21 cellular contexts compared by ENCODE assay signal in the genomic region with DNA sequence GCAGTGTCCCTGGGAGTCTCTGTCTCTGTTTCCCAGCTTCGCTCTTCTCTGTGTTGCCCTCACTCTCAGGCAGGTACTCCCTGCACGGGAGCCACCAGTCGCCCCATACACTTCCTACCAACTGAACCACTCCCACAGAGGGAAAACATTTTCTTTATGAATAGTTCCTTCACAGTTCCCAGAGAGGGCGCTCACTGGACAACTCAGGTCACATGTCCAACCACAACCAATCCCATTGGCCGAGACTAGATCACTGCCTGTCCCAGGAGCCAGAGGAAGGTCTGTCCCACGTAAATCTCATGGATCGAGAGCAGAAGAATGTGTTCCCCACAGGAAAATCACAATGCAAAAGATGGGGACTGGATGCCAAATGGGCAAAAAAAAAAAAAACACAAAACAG. TPM values are rescaled to one million over a fixed set of nuclear protein-coding genes. Genes with fewer than 3 reads are reported as not detected.
DNase-seq lines count a peak whose midpoint lies in the region; ATAC-seq, FAIRE-seq and TF ChIP-seq lines count a peak whose summit lies in the region.
"Had no signal": no experiment of that assay in that cellular context is flagged by ENCODE, and none has a peak within 500 bp of the region (broad histone marks: within the 10 kb centered on the region; RNA-seq: fewer than 3 reads in every experiment).

No MANE protein-coding gene starts in this region.

- no peaks in the 10 kb centered on the region for H3K9me3 ChIP-seq in HepG2 (ENCODE audit: low read length)
- H3K9me3 ChIP-seq in right lobe of liver = no peaks in the 10 kb centered on the region
- no peaks in the 10 kb centered on the region for H3K9me3 ChIP-seq in CD4-positive, alpha-beta T cell (ENCODE audit: control insufficient read depth, low read length)
- H3K9me3 ChIP-seq: HAP-1 had no signal

- H3K27ac ChIP-seq in HepG2 (ENCODE audit: extremely low read length, insufficient read depth, low read length) (no peak overlapping the region), right lobe of liver (no peak overlapping the region)
- no peak overlapping the region for H3K27ac ChIP-seq in CD4-positive, alpha-beta T cell (ENCODE audit: low read depth, low read length)

- H3K27me3 ChIP-seq in HepG2 (ENCODE audit: control insufficient read depth in 1 of 2, insufficient read depth in 2 of 2, low read length in 2 of 2) = no peaks in the 10 kb centered on the region
- H3K27me3 ChIP-seq in right lobe of liver = no peaks in the 10 kb centered on the region
- no peaks in the 10 kb centered on the region for H3K27me3 ChIP-seq in CD4-positive, alpha-beta T cell (ENCODE audit: control insufficient read depth, insufficient read depth, low read length)

- H3K27ac Mint-ChIP-seq in CD4-positive, alpha-beta T cell = no peak overlapping the region
- no peak overlapping the region for H3K27ac Mint-ChIP-seq in nephron progenitor cell
- H3K27ac Mint-ChIP-seq: activated CD4-positive, alpha-beta T cell treated with anti-CD3 and anti-CD28 coated beads for 36 hours; T-helper 2 cell treated with Interferon-gamma antibody and Interleukin-4, amounts not matched to agents 5 μg/mL and 100 μg/mL, for 36 hours had no signal

- H3K4me1 Mint-ChIP-seq in CD4-positive, alpha-beta T cell (ENCODE audit: low read depth) = peaks cover 6% of the 10 kb centered on the region
- H3K4me1 Mint-ChIP-seq in nephron progenitor cell = peaks cover 22% of the 10 kb centered on the region

- H3K4me3 Mint-ChIP-seq in CD4-positive, alpha-beta T cell = no peak overlapping the region
- no peak overlapping the region for H3K4me3 Mint-ChIP-seq in nephron progenitor cell
- H3K4me3 Mint-ChIP-seq: activated CD4-positive, alpha-beta T cell treated with anti-CD3 and anti-CD28 coated beads for 36 hours; T-helper 2 cell treated with Interferon-gamma antibody and Interleukin-4, amounts not matched to agents 5 μg/mL and 100 μg/mL, for 36 hours had no signal

- no peaks in the 10 kb centered on the region for H3K36me3 ChIP-seq in HepG2 (replicated peaks in 1 of 2; ENCODE audit: control insufficient read depth in 1 of 2, insufficient read depth in 2 of 2, low read length in 2 of 2)
- no peaks in the 10 kb centered on the region for H3K36me3 ChIP-seq in right lobe of liver
- H3K36me3 ChIP-seq: HAP-1 had no signal

- H3K4me1 ChIP-seq in HepG2 (ENCODE audit: insufficient read depth, low read length) = peaks cover 9% of the 10 kb centered on the region; the same call in 1 of the 2 replicates
- no peaks in the 10 kb centered on the region for H3K4me1 ChIP-seq in right lobe of liver
- H3K4me1 ChIP-seq: HAP-1 had no signal

- no peaks in the 10 kb centered on the region for H3K9me3 Mint-ChIP-seq in CD4-positive, alpha-beta T cell
- H3K9me3 Mint-ChIP-seq in nephron progenitor cell = no peaks in the 10 kb centered on the region
- H3K9me3 Mint-ChIP-seq: T-helper 2 cell treated with Interferon-gamma antibody and Interleukin-4, amounts not matched to agents 5 μg/mL and 100 μg/mL, for 36 hours had no signal

- WGBS in HepG2 (ENCODE audit: low lambda C conversion rate) = 45% methylated on average over 7 of the region's 7 CpGs
- 85% methylated on average over 7 of the region's 7 CpGs for WGBS in right lobe of liver (ENCODE audit: insufficient coverage, low coverage, low lambda C conversion rate, missing lambda C conversion rate)

- POLR2A ChIA-PET in HepG2 (lab: Yijun Ruan, JAX) = no interaction called here
- POLR2A ChIA-PET in CD4-positive, alpha-beta T cell (lab: Charles Lee) = no interaction called here

- peak; percentile 19 for DNase-seq in HepG2 (ENCODE audit: low spot score)
- DNase-seq in right lobe of liver = no peak
- peak; percentile 12 for DNase-seq in NCI-H226
- DNase-seq in dermis blood vessel endothelial cell = peak; percentile 26
- DNase-seq in CD4-positive, alpha-beta T cell = no peak
- DNase-seq in superior temporal gyrus (ENCODE audit: extremely low spot score) = no peak
- no peak for DNase-seq in sciatic nerve (ENCODE audit: low spot score)
- DNase-seq in nephron progenitor cell = no peak
- DNase-seq: activated CD4-positive, alpha-beta T cell treated with anti-CD3 and anti-CD28 coated beads for 36 hours; activated CD8-positive, alpha-beta memory T cell treated with anti-CD3 and anti-CD28 coated beads, Interleukin-2, amount 50 U/mL, for 4 hours; activated naive CD4-positive, alpha-beta T cell; aorta; COR-L47; hypothalamus; NCI-H1694; nucleus accumbens; SHP77 treated with DMSO at 0.1 percent for 48 hours; stimulated activated CD4-positive, alpha-beta T cell treated with anti-CD3 and anti-CD28 coated beads, Interleukin-2, amount 100 ng/mL, for 24 hours had no signal

- ATAC-seq in HepG2 = peak; percentile 78
- no peak for ATAC-seq in right lobe of liver
- no peak for ATAC-seq in CD4-positive, alpha-beta T cell (ENCODE audit: poor library complexity)
- no peak for ATAC-seq in sciatic nerve
- ATAC-seq: activated CD4-positive, alpha-beta T cell treated with anti-CD3 and anti-CD28 coated beads for 36 hours had no signal

- CTCF ChIA-PET in HepG2 (lab: Yijun Ruan, JAX; ENCODE audit: low intra/inter-chr PET ratio, low total read pairs) = no interaction called here
- CTCF ChIA-PET in CD4-positive, alpha-beta T cell (lab: Charles Lee) = no interaction called here

- in situ Hi-C loops in HepG2 (cut with HindIII; ENCODE audit: extremely low pct_ligation_motif_present, low pct_unique_long_range_greater_than_20kb) = no loop called here

- no peak for TF ChIP-seq EP300 in HepG2 (IDR thresholded peaks at IDR 0.05; ENCODE audit: low read depth in 2 of 2, low read length in 2 of 2)
- no peak for TF ChIP-seq EP300 in HepG2 (CRISPR knock-in tag; IDR thresholded peaks at IDR 0.05; ENCODE audit: borderline replicate concordance)

- no peak overlapping the region for H3K4me3 ChIP-seq in HepG2 (replicated peaks in 1 of 3; ENCODE audit: insufficient read depth in 1 of 3, low read depth in 2 of 3, low read length in 3 of 3)
- no peak overlapping the region for H3K4me3 ChIP-seq in right lobe of liver
- H3K4me3 ChIP-seq: HAP-1 had no signal

- TF ChIP-seq CTCF in HepG2 (CRISPR knock-in tag; IDR thresholded peaks at IDR 0.05) (no peak), right lobe of liver (IDR thresholded peaks at IDR 0.05) (no peak), nephron progenitor cell (IDR thresholded peaks at IDR 0.05) (no peak)
- TF ChIP-seq CTCF in CD4-positive, alpha-beta T cell (IDR thresholded peaks at IDR 0.05) = no peak

- TF ChIP-seq RAD21 in HepG2 (CRISPR knock-in tag; IDR thresholded peaks at IDR 0.05) = no peak

- no peak for FAIRE-seq in HepG2 (lab: Jason Lieb, UNC)
- FAIRE-seq: endometrium had no signal

- H2AFZ ChIP-seq in HepG2 (ENCODE audit: low read length) = no peak overlapping the region

- H3K27me3 Mint-ChIP-seq in CD4-positive, alpha-beta T cell = no peaks in the 10 kb centered on the region
- peaks cover 14% of the 10 kb centered on the region for H3K27me3 Mint-ChIP-seq in nephron progenitor cell (ENCODE audit: low read depth, poor library complexity)
- H3K27me3 Mint-ChIP-seq: activated CD4-positive, alpha-beta T cell treated with anti-CD3 and anti-CD28 coated beads for 36 hours had no signal

- H3K4me2 ChIP-seq in HepG2 (ENCODE audit: low read depth, low read length) = no peak overlapping the region

- H3K9ac ChIP-seq in HepG2 (ENCODE audit: insufficient read depth, low read depth, low read length) = no peak overlapping the region

- BruUV-seq in HepG2 (replicated peaks; lab: Mats Ljungman, UMichigan) = no TSS peak

- no peaks in the 10 kb centered on the region for H3K79me2 ChIP-seq in HepG2 (ENCODE audit: insufficient read depth, low read length)

- no peaks in the 10 kb centered on the region for H4K20me1 ChIP-seq in HepG2 (ENCODE audit: insufficient read depth, low read length)

- H3K36me3 Mint-ChIP-seq in CD4-positive, alpha-beta T cell (ENCODE audit: low read depth) = no peaks in the 10 kb centered on the region
- no peaks in the 10 kb centered on the region for H3K36me3 Mint-ChIP-seq in nephron progenitor cell (ENCODE audit: low read depth)

- intact Hi-C loops in HepG2 (cut with micrococcal nuclease; ENCODE audit: unreplicated experiment) (loop anchor here (5.0 kb wide), 1 partner anchor 43 kb away; no protein-coding TSS in a partner anchor), right lobe of liver (cut with DNase I) (no loop called here), sciatic nerve (cut with DNase I) (no loop called here)
- intact Hi-C loops in CD4-positive, alpha-beta T cell (cut with DNase I, micrococcal nuclease) = no loop called here

- TF ChIP-seq POLR2A in HepG2 (IDR thresholded peaks at IDR 0.05; ENCODE audit: insufficient read depth in 1 of 2, low read depth in 2 of 2, low read length in 2 of 2) (no peak), right lobe of liver (IDR thresholded peaks at IDR 0.05) (no peak)

RNA-seq across cellular contexts. Expression of a gene that starts 26.1 kb away (rescaled TPM):
- not detected in 2 replicates for total RNA-seq in HepG2 (2016; rRNA removed; fragmentation: Illumina TruSeq; extraction: Trizol)
- total RNA-seq in HepG2 (2016; cell fraction: cytosol; rRNA removed; fragmentation: Illumina TruSeq; extraction: Trizol; ENCODE audit: low read depth) = not detected in 2 replicates
- not detected in 2 replicates for total RNA-seq in HepG2 (2016; cell fraction: insoluble cytoplasmic fraction; rRNA removed; fragmentation: Illumina TruSeq; extraction: Trizol)
- not detected in 2 replicates for total RNA-seq in HepG2 (2016; cell fraction: membrane; rRNA removed; fragmentation: Illumina TruSeq; extraction: Trizol)
- not detected in 2 replicates for total RNA-seq in HepG2 (2016; cell fraction: nucleus; rRNA removed; fragmentation: Illumina TruSeq; extraction: Trizol)
- not detected in 2 replicates for polyA plus RNA-seq in HepG2 (2011; rRNA removed)
- not detected in 2 replicates for polyA plus RNA-seq in HepG2 (2011; cell fraction: cytosol; rRNA removed)
- polyA plus RNA-seq in HepG2 (2011; cell fraction: nucleus; rRNA removed) = not detected in 2 replicates
- polyA plus RNA-seq in HepG2 (2012) = not detected in 2 replicates
- polyA plus RNA-seq in HepG2 (2016; cell fraction: cytosol; fragmentation: Illumina TruSeq; extraction: Trizol; ENCODE audit: low read depth) = not detected in 2 replicates
- not detected in 2 replicates for polyA plus RNA-seq in HepG2 (2016; cell fraction: insoluble cytoplasmic fraction; fragmentation: Illumina TruSeq; extraction: Trizol; ENCODE audit: low read depth)
- polyA plus RNA-seq in HepG2 (2016; cell fraction: membrane; fragmentation: Illumina TruSeq; extraction: Trizol; ENCODE audit: low read depth) = not detected in 2 replicates
- not detected in 2 replicates for polyA plus RNA-seq in HepG2 (2016; cell fraction: nucleus; fragmentation: Illumina TruSeq; extraction: Trizol; ENCODE audit: insufficient read depth, low read depth)
- polyA minus RNA-seq in HepG2 (2011; rRNA and poly(A)+ RNA removed; ENCODE audit: low replicate concordance) = 0.05 TPM in 1 of 2 replicates, not detected in the other
- not detected in 2 replicates for polyA minus RNA-seq in HepG2 (2011; cell fraction: cytosol; rRNA and poly(A)+ RNA removed)
- not detected in 2 replicates for polyA minus RNA-seq in HepG2 (2011; cell fraction: nucleus; rRNA and poly(A)+ RNA removed)
- under 1 TPM in 1 of 6 experiments, not detected in 5; 0.06 TPM for total RNA-seq in right lobe of liver
- not detected in 2 replicates for total RNA-seq in dermis blood vessel endothelial cell
- total RNA-seq in CD4-positive, alpha-beta T cell = under 1 TPM; 0.19 to 0.22 TPM
- not detected for total RNA-seq in sciatic nerve
- total RNA-seq: activated CD4-positive, alpha-beta T cell treated with anti-CD3 and anti-CD28 coated beads for 36 hours had no signal
- polyA plus RNA-seq: aorta had no signal

RNA-seq across cellular contexts. Expression of a gene that starts 51.2 kb away (rescaled TPM):
- total RNA-seq in HepG2 (2016; rRNA removed; fragmentation: Illumina TruSeq; extraction: Trizol) (94.7 and 102 TPM in 2 replicates), right lobe of liver (10 to 100 TPM; 31.0 to 41.1 (median 34.2) TPM), dermis blood vessel endothelial cell (38.1 and 93.8 TPM in 2 replicates), sciatic nerve (62.8 TPM)
- 237 and 254 TPM in 2 replicates for total RNA-seq in HepG2 (2016; cell fraction: cytosol; rRNA removed; fragmentation: Illumina TruSeq; extraction: Trizol; ENCODE audit: low read depth)
- 97.5 and 99.9 TPM in 2 replicates for total RNA-seq in HepG2 (2016; cell fraction: insoluble cytoplasmic fraction; rRNA removed; fragmentation: Illumina TruSeq; extraction: Trizol)
- 254 and 267 TPM in 2 replicates for total RNA-seq in HepG2 (2016; cell fraction: membrane; rRNA removed; fragmentation: Illumina TruSeq; extraction: Trizol)
- 38.0 and 46.0 TPM in 2 replicates for total RNA-seq in HepG2 (2016; cell fraction: nucleus; rRNA removed; fragmentation: Illumina TruSeq; extraction: Trizol)
- polyA plus RNA-seq in HepG2 (2011; rRNA removed) = 51.6 and 66.4 TPM in 2 replicates
- polyA plus RNA-seq in HepG2 (2011; cell fraction: cytosol; rRNA removed) = 79.3 and 107 TPM in 2 replicates
- 10.7 and 18.5 TPM in 2 replicates for polyA plus RNA-seq in HepG2 (2011; cell fraction: nucleus; rRNA removed)
- 84.0 and 95.6 TPM in 2 replicates for polyA plus RNA-seq in HepG2 (2012)
- polyA plus RNA-seq in HepG2 (2016; cell fraction: cytosol; fragmentation: Illumina TruSeq; extraction: Trizol; ENCODE audit: low read depth) = 355 and 363 TPM in 2 replicates
- polyA plus RNA-seq in HepG2 (2016; cell fraction: insoluble cytoplasmic fraction; fragmentation: Illumina TruSeq; extraction: Trizol; ENCODE audit: low read depth) = 109 and 111 TPM in 2 replicates
- polyA plus RNA-seq in HepG2 (2016; cell fraction: membrane; fragmentation: Illumina TruSeq; extraction: Trizol; ENCODE audit: low read depth) = 266 and 280 TPM in 2 replicates
- polyA plus RNA-seq in HepG2 (2016; cell fraction: nucleus; fragmentation: Illumina TruSeq; extraction: Trizol; ENCODE audit: insufficient read depth, low read depth) = 65.3 and 74.1 TPM in 2 replicates
- polyA minus RNA-seq in HepG2 (2011; rRNA and poly(A)+ RNA removed; ENCODE audit: low replicate concordance) = 16.0 and 16.9 TPM in 2 replicates
- 12.8 and 20.9 TPM in 2 replicates for polyA minus RNA-seq in HepG2 (2011; cell fraction: cytosol; rRNA and poly(A)+ RNA removed)
- 13.5 and 25.4 TPM in 2 replicates for polyA minus RNA-seq in HepG2 (2011; cell fraction: nucleus; rRNA and poly(A)+ RNA removed)
- total RNA-seq in CD4-positive, alpha-beta T cell = 10 to 100 TPM; 60.7 to 65.7 TPM

Comparison
In these comparisons a context has a peak if more than half of its experiments do, and no peak if none do; other contexts are left out.
1. DNase-seq: peak in HepG2 (single experiment), NCI-H226 (single experiment) and dermis blood vessel endothelial cell (single experiment); none in right lobe of liver (0 of 3), CD4-positive, alpha-beta T cell (0 of 10), superior temporal gyrus (single experiment), sciatic nerve (single experiment) and nephron progenitor cell (single experiment).